Comparison of ENCODE assay signal across 24 cellular contexts in genomic region chr2:25651066-25651465, GRCh38. TPM values are rescaled to one million over a fixed set of nuclear protein-coding genes. Genes with fewer than 3 reads are reported as not detected.
DNase-seq lines count a peak whose midpoint lies in the region; ATAC-seq, FAIRE-seq and TF ChIP-seq lines count a peak whose summit lies in the region.
"Had no signal": no experiment of that assay in that cellular context is flagged by ENCODE, and none has a peak within 500 bp of the region (broad histone marks: within the 10 kb centered on the region; RNA-seq: fewer than 3 reads in every experiment).

No MANE protein-coding gene starts in this region.

- POLR2A ChIA-PET in A673 (lab: Charles Lee; ENCODE audit: low non-redundant PET) = no interaction called here

- FAIRE-seq in frontal cortex (lab: Jason Lieb, UNC) = no peak

- intact Hi-C loops in A673 (cut with micrococcal nuclease; ENCODE audit: unreplicated experiment) = no loop called here

- no peak overlapping the region for H3K27ac ChIP-seq in A673 (ENCODE audit: low read depth, low read length, poor library complexity, severe bottlenecking)
- H3K27ac ChIP-seq in foreskin keratinocyte = no peak overlapping the region
- H3K27ac ChIP-seq: colonic mucosa, tibial nerve had no signal

- ATAC-seq in foreskin keratinocyte (no peak), HG03135 (IDR thresholded peaks at IDR 0.05; ENCODE audit: unreplicated experiment) (no peak), HG03039 (IDR thresholded peaks at IDR 0.05; ENCODE audit: unreplicated experiment) (no peak)
- ATAC-seq: body of pancreas had no signal

- no peaks in the 10 kb centered on the region for H3K9me3 ChIP-seq in A673 (ENCODE audit: low read depth, low read length, poor library complexity, severe bottlenecking)
- H3K9me3 ChIP-seq: body of pancreas, colonic mucosa, stomach, tibial nerve had no signal

- H3K4me1 ChIP-seq in A673 (ENCODE audit: insufficient read depth, low read length, poor library complexity, severe bottlenecking) (peaks cover 4% of the 10 kb centered on the region), foreskin keratinocyte (peaks cover 34% of the 10 kb centered on the region)
- H3K4me1 ChIP-seq: colonic mucosa, stomach, tibial nerve had no signal

- no peaks in the 10 kb centered on the region for H3K36me3 ChIP-seq in A673 (ENCODE audit: insufficient read depth, low read length, poor library complexity, severe bottlenecking)
- H3K36me3 ChIP-seq: colonic mucosa had no signal

- no peak overlapping the region for H3K4me3 ChIP-seq in A673 (ENCODE audit: low read depth, low read length, poor library complexity, severe bottlenecking)
- H3K4me3 ChIP-seq: body of pancreas, colonic mucosa, stomach, tibial nerve had no signal

- H3K27me3 ChIP-seq in A673 (replicated peaks; ENCODE audit: insufficient read depth, low read depth, low read length, poor library complexity) (no peaks in the 10 kb centered on the region), foreskin keratinocyte (no peaks in the 10 kb centered on the region)
- H3K27me3 ChIP-seq: body of pancreas, colonic mucosa, stomach, tibial nerve had no signal

- DNase-seq in A673 (ENCODE audit: low spot score) (peak; percentile 65), NCI-H226 (peak; percentile 58), dermis blood vessel endothelial cell (peak; percentile 82), foreskin keratinocyte (peak; percentile 66 to 83), frontal cortex (ENCODE audit: low spot score in 2 of 2) (no peak), hypothalamus (lab: John Stamatoyannopoulos, UW) (no peak)
- DNase-seq: 8988T; activated CD4-positive, alpha-beta T cell treated with anti-CD3 and anti-CD28 coated beads, Interleukin-2, amount 50 U/mL, for 1 hour; activated CD8-positive, alpha-beta memory T cell treated with anti-CD3 and anti-CD28 coated beads, Interleukin-2, amount 50 U/mL, for 4 hours; body of pancreas; colonic mucosa; endodermal cell; H7; KBM-7; kidney glomerular epithelial cell; NCI-H2171; NCI-H526; occipital lobe; stimulated activated CD4-positive, alpha-beta T cell treated with anti-CD3 and anti-CD28 coated beads, Interleukin-12 subunit alpha, Interleukin-12 subunit beta, amount 100 ng/mL, for 4 hours; stomach; T-helper 9 cell had no signal

- BruUV-seq in A673 (replicated peaks; lab: Mats Ljungman, UMichigan) = no TSS peak

- no peak for TF ChIP-seq CTCF in A673 (conservative IDR thresholded peaks at IDR 0.05; ENCODE audit: low read depth, low read length)
- TF ChIP-seq CTCF in foreskin keratinocyte (conservative IDR thresholded peaks at IDR 0.05) = no peak

- CTCF ChIA-PET in A673 (lab: Charles Lee) = no interaction called here

RNA-seq across cellular contexts. Expression of gene DTNB, which starts 22.3 kb away (rescaled TPM):
- total RNA-seq in A673 (2021) = 19.6 and 20.5 TPM in 2 replicates
- total RNA-seq in dermis blood vessel endothelial cell = 5.8 and 7.7 TPM in 2 replicates
- 20.3 and 23.3 TPM in 2 replicates for total RNA-seq in foreskin keratinocyte
- polyA plus RNA-seq in foreskin keratinocyte = 16.7 and 17.9 TPM in 2 replicates
- 18.3 TPM for total RNA-seq in frontal cortex

Comparison
In these comparisons a context has a peak if more than half of its experiments do, and no peak if none do; other contexts are left out.
1. DNase-seq: peak in A673 (single experiment), NCI-H226 (single experiment), dermis blood vessel endothelial cell (single experiment) and foreskin keratinocyte (2 of 2); none in frontal cortex (0 of 2) and hypothalamus (0 of 51).